Comparison of ENCODE assay signal across 11 cellular contexts in genomic region chr17:41520821-41521521, GRCh38. TPM values are rescaled to one million over a fixed set of nuclear protein-coding genes. Genes with fewer than 3 reads are reported as not detected.
DNase-seq lines count a peak whose midpoint lies in the region; ATAC-seq and TF ChIP-seq lines count a peak whose summit lies in the region.
"Had no signal": no experiment of that assay in that cellular context is flagged by ENCODE, and none has a peak within 500 bp of the region (broad histone marks: within the 10 kb centered on the region; RNA-seq: fewer than 3 reads in every experiment).

No MANE protein-coding gene starts in this region.

- ATAC-seq in sciatic nerve (peak; percentile 38), GM21390 (IDR thresholded peaks at IDR 0.05; ENCODE audit: unreplicated experiment) (no peak), left lobe of liver (no peak)

- no peak for TF ChIP-seq CTCF in HEK293 (tag by site-specific recombination; IDR thresholded peaks at IDR 0.05)
- TF ChIP-seq CTCF in mammary epithelial cell (conservative IDR thresholded peaks at IDR 0.05 in 1 of 2, IDR thresholded peaks at IDR 0.05 in 1 of 2; ENCODE audit: extremely low read depth in 1 of 2, insufficient read depth in 1 of 2, low read depth in 1 of 2, low read length in 2 of 2) = no peak
- no peak for TF ChIP-seq CTCF in adrenal gland (IDR thresholded peaks at IDR 0.05)

- peak overlapping the region; percentile 74 for H3K9ac ChIP-seq in mammary epithelial cell (ENCODE audit: insufficient read depth, low read length)

- no peak for TF ChIP-seq POLR2A in adrenal gland (IDR thresholded peaks at IDR 0.05)

- 0% methylated on average over 9 of the region's 10 CpGs for WGBS in mammary epithelial cell (ENCODE audit: low coverage, missing lambda C conversion rate)
- WGBS in adrenal gland, 4 donors = 69 to 77% (median 72%) methylated on average over 5 to 10 of the region's 10 CpGs

- intact Hi-C loops in mammary epithelial cell (cut with micrococcal nuclease) = no loop called here
- intact Hi-C loops in sciatic nerve (cut with DNase I) = no loop called here
- intact Hi-C loops in adrenal gland (cut with DNase I) = no loop called here

- H3K27ac ChIP-seq in HEK293 (ENCODE audit: extremely low read depth, low read depth, low read length) = peak overlapping the region; percentile 24; the same call in 1 of the 2 replicates
- peak overlapping the region; percentile 94 for H3K27ac ChIP-seq in mammary epithelial cell (ENCODE audit: insufficient read depth, low read depth, low read length)
- no peak overlapping the region for H3K27ac ChIP-seq in adrenal gland

- H3K9me3 ChIP-seq in HEK293 (ENCODE audit: control insufficient read depth, insufficient read depth, low read depth, low read length) (no peaks in the 10 kb centered on the region), mammary epithelial cell (replicated peaks; ENCODE audit: insufficient read depth, low read length) (no peaks in the 10 kb centered on the region), adrenal gland (replicated peaks in 1 of 3) (no peaks in the 10 kb centered on the region)

- no peak overlapping the region for H3K4me3 ChIP-seq in HEK293 (ENCODE audit: low read depth, low read length)
- H3K4me3 ChIP-seq in mammary epithelial cell (replicated peaks in 1 of 3; ENCODE audit: insufficient read depth in 1 of 3, low read depth in 2 of 3, low read length in 3 of 3) = peak overlapping the region in 1 of 3 experiments; percentile 19
- H3K4me3 ChIP-seq in adrenal gland = no peak overlapping the region
- H3K4me3 ChIP-seq: lung had no signal

- in situ Hi-C loops in mammary epithelial cell (cut with MboI; ENCODE audit: low sequenced_read_pairs in 2 of 2) = no loop called here

- BruUV-seq in mammary epithelial cell (replicated peaks; lab: Mats Ljungman, UMichigan) = TSS peak; percentile 45

- CTCF ChIA-PET in HEK293 (lab: Yijun Ruan, JAX) (interaction anchor here (0.6 to 2.6 kb wide), 9 partner anchors 15 to 146 kb away, joined by 3 to 20 read pairs (median 4); no protein-coding TSS in a partner anchor), mammary epithelial cell (lab: Charles Lee; ENCODE audit: low non-redundant PET) (interaction anchor here (1.7 kb wide), 1 partner anchor 28 kb away, joined by 11 read pairs; no protein-coding TSS in a partner anchor)

- H3K4me2 ChIP-seq in mammary epithelial cell (ENCODE audit: insufficient read depth, low read depth, low read length) = peak overlapping the region; percentile 77

- peak; percentile 67 for DNase-seq in NCI-H2196 (lab: John Stamatoyannopoulos, UW; ENCODE audit: unreplicated experiment)
- peak; percentile 66 for DNase-seq in mammary epithelial cell
- DNase-seq in sciatic nerve (ENCODE audit: low spot score) = no peak
- DNase-seq in adrenal gland = no peak
- no peak for DNase-seq in left lobe of liver (ENCODE audit: low spot score)
- no peak for DNase-seq in middle frontal gyrus (ENCODE audit: extremely low spot score, low spot score)
- DNase-seq: GDM1 had no signal

- no peaks in the 10 kb centered on the region for H3K27me3 ChIP-seq in mammary epithelial cell (ENCODE audit: insufficient read depth, low read length)
- H3K27me3 ChIP-seq in adrenal gland = no peaks in the 10 kb centered on the region

- H2AFZ ChIP-seq in mammary epithelial cell (ENCODE audit: low read depth, low read length) = no peak overlapping the region

- H4K20me1 ChIP-seq in mammary epithelial cell (ENCODE audit: insufficient read depth, low read length) = no peaks in the 10 kb centered on the region

- peaks cover 0 to 4% of the 10 kb centered on the region in 2 experiments; a peak in 2 of 3 replicates for H3K36me3 ChIP-seq in HEK293 (ENCODE audit: control insufficient read depth in 2 of 2, insufficient read depth in 1 of 2, low read length in 2 of 2)
- H3K36me3 ChIP-seq in mammary epithelial cell (ENCODE audit: insufficient read depth, low read length) = peaks cover 8% of the 10 kb centered on the region
- H3K36me3 ChIP-seq in adrenal gland (replicated peaks in 1 of 2) = no peaks in the 10 kb centered on the region

- dilution Hi-C loops in mammary epithelial cell (cut with HindIII; ENCODE audit: low sequenced_read_pairs) = no loop called here

- H3K4me1 ChIP-seq in HEK293 (ENCODE audit: control insufficient read depth, insufficient read depth, low read length) (peaks cover 23% of the 10 kb centered on the region), mammary epithelial cell (ENCODE audit: insufficient read depth, low read length) (peaks cover 69% of the 10 kb centered on the region), adrenal gland (replicated peaks in 1 of 2) (no peaks in the 10 kb centered on the region)

- POLR2A ChIA-PET in HEK293 (lab: Yijun Ruan, JAX) = interaction anchor here (0.7 to 1.8 kb wide), 5 partner anchors 11 to 695 kb away, joined by 3 to 5 read pairs (median 3); no protein-coding TSS in a partner anchor

- H3K79me2 ChIP-seq in mammary epithelial cell (ENCODE audit: insufficient read depth, low read length) = peaks cover 26% of the 10 kb centered on the region

TF ChIP-seq in HEK293, 187 proteins besides CTCF, POLR2A, EP300 and RAD21 (continues in another document):
- TF ChIP-seq PATZ1 (tag by site-specific recombination; IDR thresholded peaks at IDR 0.05) (peak; percentile 57), ZNF354C (tag by site-specific recombination; IDR thresholded peaks at IDR 0.05; ENCODE audit: borderline replicate concordance, low read depth) (no peak), ZSCAN4 (tag by site-specific recombination; IDR thresholded peaks at IDR 0.05) (no peak), ZFHX2 (tag by site-specific recombination; conservative IDR thresholded peaks at IDR 0.05) (peak; percentile 59), ZNF302 (tag by site-specific recombination; IDR thresholded peaks at IDR 0.05; ENCODE audit: low read depth) (no peak), ZNF843 (tag by site-specific recombination; IDR thresholded peaks at IDR 0.05) (0 out of 2 replicates have a peak, but pooled peaks have one; percentile 22)

RNA-seq across cellular contexts. Expression of gene KRT15, which starts 2.3 kb away (rescaled TPM):
- total RNA-seq in mammary epithelial cell = 1,000 to 10,000 TPM in 1 of 2 donors, 100 to 1,000 TPM in 1; 302 to 1,980 TPM
- 2,083 TPM for polyA plus RNA-seq in mammary epithelial cell
- 1,726 TPM for polyA minus RNA-seq in mammary epithelial cell
- total RNA-seq in sciatic nerve = 0.36 TPM
- under 1 TPM in 2 of 8 donors, not detected in 6; 0.18 to 0.25 TPM for total RNA-seq in adrenal gland
- under 1 TPM in 2 of 3 donors, not detected in 1; 0.64 to 0.88 TPM for polyA plus RNA-seq in adrenal gland
- total RNA-seq in left lobe of liver = 0.15 TPM
- total RNA-seq: frontal cortex had no signal

RNA-seq across cellular contexts. Expression of gene KRT19, which starts 7.1 kb away (rescaled TPM):
- total RNA-seq in mammary epithelial cell (10 to 100 TPM in 1 of 2 donors, not detected in 1; 29.3 TPM), sciatic nerve (94.1 TPM), adrenal gland (10 to 100 TPM in 3 of 8 donors, 1 to 10 TPM in 5; 1.1 to 30.1 (median 6.6) TPM), left lobe of liver (5.7 TPM)
- polyA plus RNA-seq in mammary epithelial cell (1.7 TPM), adrenal gland (10 to 100 TPM in 2 of 3 donors, 1 to 10 TPM in 1; 3.2 to 49.1 (median 26.1) TPM)
- polyA minus RNA-seq in mammary epithelial cell = not detected

RNA-seq across cellular contexts. Expression of gene KRT13, which starts 15.6 kb away (rescaled TPM):
- 1 to 10 TPM in 1 of 2 donors, under 1 TPM in 1; 0.17 to 1.4 TPM for total RNA-seq in mammary epithelial cell
- polyA plus RNA-seq in mammary epithelial cell = 1.2 TPM
- not detected for polyA minus RNA-seq in mammary epithelial cell
- 0.62 TPM for total RNA-seq in sciatic nerve
- 1 to 10 TPM in 1 of 8 donors, under 1 TPM in 2, not detected in 5; 0.54 to 3.5 (median 0.83) TPM for total RNA-seq in adrenal gland
- polyA plus RNA-seq in adrenal gland = 10 to 100 TPM in 2 of 3 donors, not detected in 1; 18.6 to 20.0 TPM
- not detected for total RNA-seq in left lobe of liver
- total RNA-seq: frontal cortex had no signal

RNA-seq across cellular contexts. Expression of gene KRT36, which starts 31.3 kb away (rescaled TPM):
- total RNA-seq in mammary epithelial cell (not detected), sciatic nerve (not detected), adrenal gland (under 1 TPM in 1 of 8 donors, not detected in 7; 0.28 TPM), left lobe of liver (not detected)
- polyA plus RNA-seq in mammary epithelial cell (not detected), adrenal gland (not detected)
- not detected for polyA minus RNA-seq in mammary epithelial cell
- total RNA-seq: frontal cortex, lung had no signal

RNA-seq across cellular contexts. Expression of gene KRT35, which starts 40.0 kb away (rescaled TPM):
- total RNA-seq in mammary epithelial cell (not detected), sciatic nerve (0.18 TPM), adrenal gland (not detected), left lobe of liver (not detected)
- polyA plus RNA-seq in mammary epithelial cell (not detected), adrenal gland (not detected)
- not detected for polyA minus RNA-seq in mammary epithelial cell
- total RNA-seq: frontal cortex, lung had no signal
- polyA plus RNA-seq: lung had no signal

Comparison
In these comparisons a context has a peak if more than half of its experiments do, and no peak if none do; other contexts are left out.
1. H3K27ac ChIP-seq: peak in HEK293 (single experiment) and mammary epithelial cell (single experiment); none in adrenal gland (0 of 5).
2. DNase-seq: peak in NCI-H2196 (single experiment) and mammary epithelial cell (single experiment); none in sciatic nerve (single experiment), adrenal gland (0 of 7), left lobe of liver (single experiment) and middle frontal gyrus (single experiment).
3. RNA of gene KRT15, which starts 2.3 kb away (total RNA-seq): 302 to 1,980 TPM in mammary epithelial cell; 0.36 TPM in sciatic nerve (single experiment), 0.15 TPM in left lobe of liver (single experiment) and 0.18 to 0.25 TPM in adrenal gland; every median in the first group is over 100 times any median in the second.